Comparison of ENCODE assay signal across 11 cellular contexts in the genomic region with DNA sequence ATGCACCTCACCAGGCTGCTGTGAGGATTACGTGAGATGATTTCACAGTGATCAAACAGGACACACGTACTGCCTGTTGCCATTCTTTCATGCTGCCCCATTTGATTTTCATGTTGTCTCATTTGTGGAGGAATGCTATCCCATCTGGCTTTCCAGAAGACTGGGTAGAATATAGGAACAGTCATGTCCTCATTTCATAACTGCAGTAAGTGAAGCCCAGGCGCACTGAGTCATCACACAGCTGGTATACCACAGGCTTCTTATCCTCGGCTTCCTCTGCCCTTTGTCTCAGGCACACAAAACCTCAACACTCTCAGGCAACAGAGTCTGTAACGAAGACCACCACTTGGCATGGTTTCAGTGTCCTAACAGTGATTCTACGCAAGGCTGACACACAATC.
DNase-seq lines count a peak whose midpoint lies in the region; ATAC-seq and TF ChIP-seq lines count a peak whose summit lies in the region.
"Had no signal": no experiment of that assay in that cellular context is flagged by ENCODE, and none has a peak within 500 bp of the region (broad histone marks: within the 10 kb centered on the region; RNA-seq: fewer than 3 reads in every experiment).

No MANE protein-coding gene starts in this region.

- DNase-seq in cardiac muscle cell (ENCODE audit: low read depth in 1 of 2, low spot score in 1 of 2) (peak in 1 of 2 donors; percentile 98), Right ventricle myocardium superior (no peak), SKM-1 (lab: John Stamatoyannopoulos, UW; ENCODE audit: unreplicated experiment) (peak; percentile 72), fibroblast of pulmonary artery (ENCODE audit: low read depth) (peak; percentile 99), upper lobe of right lung (no peak), DMS79 treated with DMSO at 0.1 percent for 48 hours (lab: John Stamatoyannopoulos, UW) (no peak)
- no peak for DNase-seq in activated naive CD4-positive, alpha-beta T cell treated with anti-CD3 and anti-CD28 coated beads, Interleukin-2, amount 50 U/mL, for 72 hours (ENCODE audit: low spot score in 2 of 2)
- DNase-seq: CD4-positive, alpha-beta T cell had no signal

- H3K36me3 Mint-ChIP-seq in activated naive CD4-positive, alpha-beta T cell treated with anti-CD3 and anti-CD28 coated beads, Interleukin-2, amount 50 U/mL, for 72 hours = peaks cover 4 to 11% of the 10 kb centered on the region in 2 donors
- H3K36me3 Mint-ChIP-seq: activated naive CD8-positive, alpha-beta T cell had no signal

- peaks cover 13% of the 10 kb centered on the region for H3K4me1 ChIP-seq in cardiac muscle cell (ENCODE audit: low read depth)
- peaks cover 12% of the 10 kb centered on the region for H3K4me1 ChIP-seq in upper lobe of right lung

- no peak overlapping the region for H3K27ac Mint-ChIP-seq in activated naive CD4-positive, alpha-beta T cell treated with anti-CD3 and anti-CD28 coated beads, Interleukin-2, amount 50 U/mL, for 72 hours
- H3K27ac Mint-ChIP-seq: activated naive CD8-positive, alpha-beta T cell; CD4-positive, alpha-beta T cell had no signal

- H3K27me3 ChIP-seq in cardiac muscle cell (no peaks in the 10 kb centered on the region), upper lobe of right lung (no peaks in the 10 kb centered on the region)

- H3K4me3 ChIP-seq in cardiac muscle cell (no peak overlapping the region), fibroblast of pulmonary artery (replicated peaks; ENCODE audit: low read depth, low read length) (no peak overlapping the region), upper lobe of right lung (no peak overlapping the region)

- H3K36me3 ChIP-seq in cardiac muscle cell (peaks cover 18% of the 10 kb centered on the region), upper lobe of right lung (no peaks in the 10 kb centered on the region)

- intact Hi-C loops in Right ventricle myocardium superior (cut with DNase I) (no loop called here), upper lobe of right lung (cut with DNase I) (no loop called here)

- peak overlapping the region; percentile 51 for H3K27ac ChIP-seq in cardiac muscle cell
- no peak overlapping the region for H3K27ac ChIP-seq in upper lobe of right lung

- H3K9me3 ChIP-seq in cardiac muscle cell (ENCODE audit: low read depth) (no peaks in the 10 kb centered on the region), upper lobe of right lung (no peaks in the 10 kb centered on the region)

- peaks cover 4% of the 10 kb centered on the region in 2 donors for H3K9me3 Mint-ChIP-seq in activated naive CD4-positive, alpha-beta T cell treated with anti-CD3 and anti-CD28 coated beads, Interleukin-2, amount 50 U/mL, for 72 hours

- TF ChIP-seq CTCF in cardiac muscle cell (IDR thresholded peaks at IDR 0.05; ENCODE audit: low read depth, low read length) = no peak
- TF ChIP-seq CTCF in fibroblast of pulmonary artery (IDR thresholded peaks at IDR 0.05; ENCODE audit: low read length, missing control alignments) = no peak
- TF ChIP-seq CTCF in upper lobe of right lung (IDR thresholded peaks at IDR 0.05) = no peak

- ATAC-seq in Right ventricle myocardium superior (ENCODE audit: poor library complexity) = no peak
- ATAC-seq in upper lobe of right lung = peak; percentile 86
- no peak for ATAC-seq in HG03095 (IDR thresholded peaks at IDR 0.05; ENCODE audit: unreplicated experiment)
- no peak for ATAC-seq in activated naive CD4-positive, alpha-beta T cell treated with anti-CD3 and anti-CD28 coated beads, Interleukin-2, amount 50 U/mL, for 72 hours
- ATAC-seq: Panc1 had no signal

Comparison
In these comparisons a context has a peak if more than half of its experiments do, and no peak if none do; other contexts are left out.
1. DNase-seq: peak in SKM-1 (single experiment) and fibroblast of pulmonary artery (single experiment); none in Right ventricle myocardium superior (single experiment), upper lobe of right lung (single experiment), activated naive CD4-positive, alpha-beta T cell treated with anti-CD3 and anti-CD28 coated beads, Interleukin-2, amount 50 U/mL, for 72 hours (0 of 2) and DMS79 treated with DMSO at 0.1 percent for 48 hours (single experiment).